ENCODE assay signal across 24 cellular contexts in genomic region chr3:101796076-101796475, GRCh38. TPM values are rescaled to one million over a fixed set of nuclear protein-coding genes. Genes with fewer than 3 reads are reported as not detected.
DNase-seq lines count a peak whose midpoint lies in the region; ATAC-seq and TF ChIP-seq lines count a peak whose summit lies in the region.
"Had no signal": no experiment of that assay in that cellular context is flagged by ENCODE, and none has a peak within 500 bp of the region (broad histone marks: within the 10 kb centered on the region; RNA-seq: fewer than 3 reads in every experiment).

No MANE protein-coding gene starts in this region.

- DNase-seq in activated T-cell treated with anti-CD3 and anti-CD28 coated beads, Interleukin-2, amount 50 U/mL, for 72 hours, result no peak
- no peak for DNase-seq in activated T-cell treated with anti-CD3 and anti-CD28 coated beads, Interleukin-2, amount 50 U/mL, for 1 hour
- peak; percentile 40 for DNase-seq in HT1080 (ENCODE audit: low read depth)
- DNase-seq in choroid plexus epithelial cell (ENCODE audit: low read depth), result peak; percentile 19
- no peak for DNase-seq in heart right ventricle
- DNase-seq: 8988T; activated CD4-positive, CD25-positive, alpha-beta regulatory T cell treated with anti-CD3 and anti-CD28 coated beads, Interleukin-2, amount 50 U/mL, for 72 hours; activated T-cell treated with anti-CD3 and anti-CD28 coated beads for 4 hours; CD4-positive, CD25-positive, alpha-beta regulatory T cell; DMS 273 treated with DMSO at 0.1 percent for 48 hours; effector CD4-positive, alpha-beta T cell; heart left ventricle; left colon; NCI-H1048; NCI-H1694; NCI-H446 treated with DMSO at 0.1 percent for 48 hours; sigmoid colon; stimulated activated CD4-positive, alpha-beta T cell treated with anti-CD3 and anti-CD28 coated beads, Interleukin-4, amount 100 ng/mL, for 24 hours had no signal

- no peaks in the 10 kb centered on the region for H3K27me3 Mint-ChIP-seq in activated T-cell treated with anti-CD3 and anti-CD28 coated beads, Interleukin-2, amount 50 U/mL, for 72 hours (ENCODE audit: low read depth)
- no peaks in the 10 kb centered on the region for H3K27me3 Mint-ChIP-seq in stimulated activated naive CD8-positive, alpha-beta T cell treated with anti-CD3 and anti-CD28 coated beads, Interleukin-15, Interleukin-2, amounts not matched to agents 100 ng/mL and 50 ng/mL, for 24 hours
- H3K27me3 Mint-ChIP-seq: memory B cell had no signal

- intact Hi-C loops in heart right ventricle (cut with DNase I), result no loop called here

- ATAC-seq in activated T-cell treated with anti-CD3 and anti-CD28 coated beads, Interleukin-2, amount 50 U/mL, for 72 hours (replicated peaks in 1 of 2), result no peak
- ATAC-seq in HG03457 (IDR thresholded peaks at IDR 0.05; ENCODE audit: unreplicated experiment) (no peak), heart right ventricle (no peak), HG03439 (IDR thresholded peaks at IDR 0.05; ENCODE audit: unreplicated experiment) (no peak)
- ATAC-seq: heart left ventricle; left colon; stimulated activated effector memory CD8-positive, alpha-beta T cell treated with anti-CD3 and anti-CD28 coated beads, Interleukin-12 subunit alpha, Interleukin-12 subunit beta, amount 100 ng/mL, for 72 hours had no signal

- H3K27ac ChIP-seq in heart right ventricle, result no peak overlapping the region
- H3K27ac ChIP-seq: heart left ventricle, sigmoid colon, suprapubic skin had no signal

- peaks cover 0 to 13% (median 0%) of the 10 kb centered on the region in 11 donors for H3K9me3 ChIP-seq in heart right ventricle
- H3K9me3 ChIP-seq: suprapubic skin had no signal

- peaks cover 4 to 9% of the 10 kb centered on the region in 2 donors for H3K9me3 Mint-ChIP-seq in activated T-cell treated with anti-CD3 and anti-CD28 coated beads, Interleukin-2, amount 50 U/mL, for 72 hours
- peaks cover 6% of the 10 kb centered on the region for H3K9me3 Mint-ChIP-seq in stimulated activated naive CD8-positive, alpha-beta T cell treated with anti-CD3 and anti-CD28 coated beads, Interleukin-15, Interleukin-2, amounts not matched to agents 100 ng/mL and 50 ng/mL, for 24 hours

- WGBS in heart right ventricle, 2 donors, result 93 to 100% methylated on average over 2 of the region's 2 CpGs

- H3K4me3 Mint-ChIP-seq in activated T-cell treated with anti-CD3 and anti-CD28 coated beads, Interleukin-2, amount 50 U/mL, for 72 hours, result no peak overlapping the region
- no peak overlapping the region for H3K4me3 Mint-ChIP-seq in stimulated activated naive CD8-positive, alpha-beta T cell treated with anti-CD3 and anti-CD28 coated beads, Interleukin-15, Interleukin-2, amounts not matched to agents 100 ng/mL and 50 ng/mL, for 24 hours
- H3K4me3 Mint-ChIP-seq: memory B cell; stimulated activated effector memory CD8-positive, alpha-beta T cell treated with anti-CD3 and anti-CD28 coated beads, Interleukin-12 subunit alpha, Interleukin-12 subunit beta, amount 100 ng/mL, for 72 hours had no signal

- H3K36me3 Mint-ChIP-seq in activated T-cell treated with anti-CD3 and anti-CD28 coated beads, Interleukin-2, amount 50 U/mL, for 72 hours (ENCODE audit: insufficient read depth in 2 of 2), result peaks cover 25 to 40% of the 10 kb centered on the region in 2 donors
- peaks cover 69% of the 10 kb centered on the region for H3K36me3 Mint-ChIP-seq in stimulated activated naive CD8-positive, alpha-beta T cell treated with anti-CD3 and anti-CD28 coated beads, Interleukin-15, Interleukin-2, amounts not matched to agents 100 ng/mL and 50 ng/mL, for 24 hours (ENCODE audit: low read depth)

- TF ChIP-seq CTCF in choroid plexus epithelial cell (conservative IDR thresholded peaks at IDR 0.05; ENCODE audit: low read depth, low read length) (no peak), heart right ventricle (IDR thresholded peaks at IDR 0.05) (no peak)

- H3K27ac Mint-ChIP-seq in activated T-cell treated with anti-CD3 and anti-CD28 coated beads, Interleukin-2, amount 50 U/mL, for 72 hours, result peak overlapping the region; percentile 19
- H3K27ac Mint-ChIP-seq in stimulated activated naive CD8-positive, alpha-beta T cell treated with anti-CD3 and anti-CD28 coated beads, Interleukin-15, Interleukin-2, amounts not matched to agents 100 ng/mL and 50 ng/mL, for 24 hours, result peak overlapping the region; percentile 67
- H3K27ac Mint-ChIP-seq: memory B cell had no signal

- peaks cover 0 to 87% (median 8%) of the 10 kb centered on the region in 9 donors for H3K36me3 ChIP-seq in heart right ventricle

- peaks cover 0 to 5% (median 0%) of the 10 kb centered on the region in 9 donors for H3K4me1 ChIP-seq in heart right ventricle
- H3K4me1 ChIP-seq: sigmoid colon, suprapubic skin had no signal

- no peaks in the 10 kb centered on the region for H3K27me3 ChIP-seq in heart right ventricle
- H3K27me3 ChIP-seq: heart left ventricle, sigmoid colon, suprapubic skin had no signal

- peaks cover 30% of the 10 kb centered on the region for H3K4me1 Mint-ChIP-seq in activated T-cell treated with anti-CD3 and anti-CD28 coated beads, Interleukin-2, amount 50 U/mL, for 72 hours (ENCODE audit: low read depth)
- peaks cover 44% of the 10 kb centered on the region for H3K4me1 Mint-ChIP-seq in stimulated activated naive CD8-positive, alpha-beta T cell treated with anti-CD3 and anti-CD28 coated beads, Interleukin-15, Interleukin-2, amounts not matched to agents 100 ng/mL and 50 ng/mL, for 24 hours (ENCODE audit: low read depth)

- H3K4me3 ChIP-seq in choroid plexus epithelial cell (ENCODE audit: low read depth, low read length) (no peak overlapping the region), heart right ventricle (no peak overlapping the region)
- H3K4me3 ChIP-seq: heart left ventricle, sigmoid colon, suprapubic skin had no signal

RNA-seq across cellular contexts. Expression of gene NXPE3, which starts 17.1 kb away (rescaled TPM):
- total RNA-seq in activated T-cell treated with anti-CD3 and anti-CD28 coated beads, Interleukin-2, amount 50 U/mL, for 72 hours, result 10 to 100 TPM; 22.7 to 25.0 TPM
- total RNA-seq in HT1080 (2014; rRNA removed; shearing (Covaris generic)), result 13.6 and 15.7 TPM in 2 replicates
- 13.2 and 15.7 TPM in 2 replicates for polyA plus RNA-seq in HT1080 (2015; cell fraction: cytosol; rRNA removed)
- 11.0 and 11.8 TPM in 2 replicates for polyA plus RNA-seq in HT1080 (2015; cell fraction: nucleus; rRNA removed)
- 10 to 100 TPM; 30.2 to 50.3 (median 35.7) TPM for total RNA-seq in heart right ventricle
- 10 to 100 TPM in 1 of 2 donors, 1 to 10 TPM in 1; 7.6 to 11.7 TPM for polyA plus RNA-seq in heart right ventricle

RNA-seq across cellular contexts. Expression of gene NFKBIZ, which starts 53.2 kb away (rescaled TPM):
- 100 to 1,000 TPM; 116 to 208 TPM for total RNA-seq in activated T-cell treated with anti-CD3 and anti-CD28 coated beads, Interleukin-2, amount 50 U/mL, for 72 hours
- total RNA-seq in HT1080 (2014; rRNA removed; shearing (Covaris generic)), result 13.3 and 15.8 TPM in 2 replicates
- polyA plus RNA-seq in HT1080 (2015; cell fraction: cytosol; rRNA removed), result 6.0 and 7.1 TPM in 2 replicates
- 85.1 and 101 TPM in 2 replicates for polyA plus RNA-seq in HT1080 (2015; cell fraction: nucleus; rRNA removed)
- total RNA-seq in heart right ventricle, result 10 to 100 TPM in 9 of 10 donors, 1 to 10 TPM in 1; 7.7 to 26.2 (median 12.8) TPM
- 10 to 100 TPM in 1 of 2 donors, 1 to 10 TPM in 1; 5.4 to 10.5 TPM for polyA plus RNA-seq in heart right ventricle

Comparison
In these comparisons a context has a peak if more than half of its experiments do, and no peak if none do; other contexts are left out.
1. DNase-seq: peak in HT1080 (single experiment) and choroid plexus epithelial cell (single experiment); none in activated T-cell treated with anti-CD3 and anti-CD28 coated beads, Interleukin-2, amount 50 U/mL, for 72 hours (0 of 2), activated T-cell treated with anti-CD3 and anti-CD28 coated beads, Interleukin-2, amount 50 U/mL, for 1 hour (single experiment) and heart right ventricle (0 of 2).